9 cellular contexts compared by ENCODE assay signal in genomic region chr5:141846031-141846430, GRCh38. TPM values are rescaled to one million over a fixed set of nuclear protein-coding genes. Genes with fewer than 3 reads are reported as not detected.
DNase-seq lines count a peak whose midpoint lies in the region; ATAC-seq, FAIRE-seq and TF ChIP-seq lines count a peak whose summit lies in the region.
"Had no signal": no experiment of that assay in that cellular context is flagged by ENCODE, and none has a peak within 500 bp of the region (broad histone marks: within the 10 kb centered on the region; RNA-seq: fewer than 3 reads in every experiment).

No MANE protein-coding gene starts in this region.

- H3K9ac ChIP-seq in astrocyte (ENCODE audit: low read length) (no peak overlapping the region), mesenchymal stem cell (ENCODE audit: low read length) (no peak overlapping the region)

- no peak overlapping the region for H3K14ac ChIP-seq in mesenchymal stem cell (ENCODE audit: low read length in 2 of 2)

- H3K4me3 Mint-ChIP-seq in astrocyte (ENCODE audit: unreplicated experiment): no peak overlapping the region

- FAIRE-seq in astrocyte (lab: Jason Lieb, UNC): no peak

- H2AFZ ChIP-seq in astrocyte (ENCODE audit: low read depth, low read length) (no peak overlapping the region), mesenchymal stem cell (ENCODE audit: low read depth, low read length) (no peak overlapping the region)

- peak overlapping the region; percentile 28 for H3K4me2 ChIP-seq in astrocyte (ENCODE audit: low read length)
- no peak overlapping the region for H3K4me2 ChIP-seq in mesenchymal stem cell (ENCODE audit: low read length, poor library complexity, severe bottlenecking)

- H3K9me3 ChIP-seq in astrocyte (ENCODE audit: insufficient read depth, low read depth, low read length): no peaks in the 10 kb centered on the region
- no peaks in the 10 kb centered on the region for H3K9me3 ChIP-seq in mesenchymal stem cell (ENCODE audit: control insufficient read depth, low read length)
- H3K9me3 ChIP-seq in left lung: no peaks in the 10 kb centered on the region
- no peaks in the 10 kb centered on the region for H3K9me3 ChIP-seq in effector memory CD4-positive, alpha-beta T cell (ENCODE audit: control insufficient read depth, low read length)
- H3K9me3 ChIP-seq: SJSA1 had no signal

- H4K91ac ChIP-seq in mesenchymal stem cell (ENCODE audit: low read length): no peak overlapping the region

- H2BK5ac ChIP-seq in mesenchymal stem cell (ENCODE audit: low read depth, low read length, poor library complexity, severe bottlenecking): no peak overlapping the region

- H3K4ac ChIP-seq in mesenchymal stem cell (ENCODE audit: low read depth in 1 of 2, low read length in 2 of 2): no peak overlapping the region

- H3K79me2 ChIP-seq in astrocyte (ENCODE audit: insufficient read depth, low read length): no peaks in the 10 kb centered on the region

- peaks cover 34% of the 10 kb centered on the region for H3K4me1 ChIP-seq in astrocyte (ENCODE audit: insufficient read depth, low read length)
- peaks cover 12% of the 10 kb centered on the region for H3K4me1 ChIP-seq in mesenchymal stem cell (ENCODE audit: control insufficient read depth, insufficient read depth, low read depth, low read length)
- peaks cover 23 to 75% of the 10 kb centered on the region in 2 donors for H3K4me1 ChIP-seq in left lung
- no peaks in the 10 kb centered on the region for H3K4me1 ChIP-seq in effector memory CD4-positive, alpha-beta T cell (ENCODE audit: control insufficient read depth, insufficient read depth, low read length, poor library complexity, severe bottlenecking)

- DNase-seq in DMS 273 treated with DMSO at 0.1 percent for 48 hours (lab: John Stamatoyannopoulos, UW) (peak; percentile 31), NCI-H1105 (lab: John Stamatoyannopoulos, UW) (peak; percentile 72), astrocyte (ENCODE audit: low read depth) (peak; percentile 54), mesenchymal stem cell (peak; percentile 63), left lung (no peak), left ventricle myocardium superior (no peak)
- DNase-seq in effector memory CD4-positive, alpha-beta T cell: no peak

- H3K27ac Mint-ChIP-seq in astrocyte (ENCODE audit: unreplicated experiment): peak overlapping the region; percentile 35

- no peak overlapping the region for H4K8ac ChIP-seq in mesenchymal stem cell (ENCODE audit: low read length)

- no peak overlapping the region for H2BK15ac ChIP-seq in mesenchymal stem cell (ENCODE audit: low read depth, poor library complexity, severe bottlenecking)

- no peaks in the 10 kb centered on the region for H4K20me1 ChIP-seq in astrocyte (ENCODE audit: insufficient read depth, low read length)

- peaks cover 7% of the 10 kb centered on the region for H3K27me3 Mint-ChIP-seq in astrocyte (ENCODE audit: low read depth, unreplicated experiment)

- H3K36me3 ChIP-seq in astrocyte (ENCODE audit: insufficient read depth, low read length) (no peaks in the 10 kb centered on the region), mesenchymal stem cell (ENCODE audit: control insufficient read depth in 1 of 2, insufficient read depth in 2 of 2, low read depth in 1 of 2, low read length in 2 of 2) (no peaks in the 10 kb centered on the region), left lung (no peaks in the 10 kb centered on the region)
- H3K36me3 ChIP-seq in effector memory CD4-positive, alpha-beta T cell (ENCODE audit: control insufficient read depth, insufficient read depth, low read length): no peaks in the 10 kb centered on the region
- H3K36me3 ChIP-seq: SJSA1 had no signal

- no peak overlapping the region for H3K23ac ChIP-seq in mesenchymal stem cell (ENCODE audit: low read length in 2 of 2)

- TF ChIP-seq CTCF in astrocyte (IDR thresholded peaks at IDR 0.05; ENCODE audit: insufficient read depth, low read depth, low read length) (no peak), left lung (IDR thresholded peaks at IDR 0.05) (no peak)

- H3K36me3 Mint-ChIP-seq in astrocyte (ENCODE audit: low read depth, unreplicated experiment): no peaks in the 10 kb centered on the region

- ATAC-seq in left lung (no peak), GM21576 (IDR thresholded peaks at IDR 0.05; ENCODE audit: unreplicated experiment) (no peak), left ventricle myocardium superior (no peak)

- intact Hi-C loops in left lung (cut with DNase I): no loop called here
- intact Hi-C loops in left ventricle myocardium superior (cut with micrococcal nuclease): no loop called here

- no peak overlapping the region for H3K4me3 ChIP-seq in astrocyte (ENCODE audit: insufficient read depth, low read depth, low read length)
- no peak overlapping the region for H3K4me3 ChIP-seq in mesenchymal stem cell (ENCODE audit: insufficient read depth in 1 of 2, low read depth in 1 of 2, low read length in 2 of 2)
- no peak overlapping the region for H3K4me3 ChIP-seq in left lung
- H3K4me3 ChIP-seq in effector memory CD4-positive, alpha-beta T cell (ENCODE audit: insufficient read depth, low read depth, low read length, poor library complexity, severe bottlenecking): no peak overlapping the region
- H3K4me3 ChIP-seq: SJSA1 had no signal

- H2AK5ac ChIP-seq in mesenchymal stem cell (ENCODE audit: low read length, severe bottlenecking): no peak overlapping the region

- H3K27me3 ChIP-seq in astrocyte (ENCODE audit: insufficient read depth, low read length): no peaks in the 10 kb centered on the region
- H3K27me3 ChIP-seq in mesenchymal stem cell (ENCODE audit: control insufficient read depth in 1 of 2, insufficient read depth in 1 of 2, low read length in 2 of 2): peaks cover 49 to 53% of the 10 kb centered on the region in 2 experiments
- peaks cover 0 to 21% of the 10 kb centered on the region in 2 donors for H3K27me3 ChIP-seq in left lung
- H3K27me3 ChIP-seq in effector memory CD4-positive, alpha-beta T cell (replicated peaks; ENCODE audit: control insufficient read depth, insufficient read depth, low read length, poor library complexity, severe bottlenecking): no peaks in the 10 kb centered on the region
- H3K27me3 ChIP-seq: SJSA1 had no signal

- 23% methylated on average over 7 of the region's 10 CpGs for WGBS in mesenchymal stem cell

- peaks cover 17% of the 10 kb centered on the region for H3K4me1 Mint-ChIP-seq in astrocyte (ENCODE audit: low read depth, unreplicated experiment)

- H3K27ac ChIP-seq in astrocyte (ENCODE audit: low read depth, low read length): no peak overlapping the region
- H3K27ac ChIP-seq in mesenchymal stem cell (ENCODE audit: low read length, poor library complexity, severe bottlenecking): no peak overlapping the region
- peak overlapping the region in 1 of 2 donors; percentile 41 for H3K27ac ChIP-seq in left lung
- no peak overlapping the region for H3K27ac ChIP-seq in effector memory CD4-positive, alpha-beta T cell (ENCODE audit: insufficient read depth, low read length, poor library complexity, severe bottlenecking)
- H3K27ac ChIP-seq: SJSA1 had no signal

- peak overlapping the region in 1 of 2 experiments; percentile 50 for H3K18ac ChIP-seq in mesenchymal stem cell (ENCODE audit: low read depth in 1 of 2, low read length in 2 of 2)

- H3K79me1 ChIP-seq in mesenchymal stem cell (replicated peaks; ENCODE audit: low read length, poor library complexity, severe bottlenecking): no peaks in the 10 kb centered on the region

- no peak overlapping the region for H2BK12ac ChIP-seq in mesenchymal stem cell (ENCODE audit: low read length in 2 of 2)

- no peak overlapping the region for H2BK120ac ChIP-seq in mesenchymal stem cell (ENCODE audit: low read depth, low read length)

- no peaks in the 10 kb centered on the region for H3K9me3 Mint-ChIP-seq in astrocyte (ENCODE audit: unreplicated experiment)

RNA-seq across cellular contexts. Expression of gene PCDH1, which starts 32.2 kb away (rescaled TPM):
- total RNA-seq in astrocyte: 9.1 and 11.5 TPM in 2 replicates
- polyA plus RNA-seq in mesenchymal stem cell (2013, experiment 1 of 2): 2.1 TPM
- polyA plus RNA-seq in mesenchymal stem cell (2013, experiment 2 of 2): 2.0 TPM
- 10 to 100 TPM; 55.2 to 65.0 TPM for total RNA-seq in left lung
- 17.2 TPM for total RNA-seq in left ventricle myocardium superior

Comparison
In these comparisons a context has a peak if more than half of its experiments do, and no peak if none do; other contexts are left out.
1. DNase-seq: peak in DMS 273 treated with DMSO at 0.1 percent for 48 hours (single experiment), NCI-H1105 (single experiment), astrocyte (single experiment) and mesenchymal stem cell (single experiment); none in left lung (0 of 2), left ventricle myocardium superior (single experiment) and effector memory CD4-positive, alpha-beta T cell (0 of 3).